Comparison of ENCODE assay signal across 1 cellular context in the genomic region with DNA sequence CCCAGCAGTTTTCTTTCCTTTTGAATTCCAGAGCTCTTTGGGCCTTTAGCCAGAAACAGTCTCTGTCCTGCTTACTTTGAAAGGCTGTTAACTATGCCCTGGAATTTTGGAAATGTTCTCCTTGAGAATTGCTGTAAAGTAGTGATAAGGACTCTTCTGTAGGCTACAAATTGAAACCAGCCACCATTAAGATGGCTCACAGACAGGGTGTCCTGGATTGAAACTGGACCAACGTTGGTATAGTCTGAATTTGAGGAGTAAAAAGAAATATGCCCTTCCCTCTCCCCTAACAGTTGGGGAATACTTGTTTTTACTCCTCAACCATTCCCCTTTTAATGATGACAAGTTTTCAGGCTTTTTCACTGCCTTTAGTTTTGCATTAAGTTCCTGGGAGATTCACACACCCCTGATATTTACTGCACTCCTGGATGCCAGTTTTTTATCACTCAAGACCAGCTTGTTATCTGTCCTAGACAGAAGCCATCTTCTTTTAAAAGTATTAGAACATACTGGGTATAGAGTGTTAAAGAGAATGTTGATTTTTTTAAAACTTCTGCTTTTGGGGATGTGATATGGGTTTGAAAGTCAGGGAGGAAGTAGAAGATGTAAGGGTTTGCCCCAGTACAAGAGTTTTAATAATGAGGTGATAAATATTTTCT.
TF ChIP-seq lines count a peak whose summit lies in the region.

No MANE protein-coding gene starts in this region.

TF ChIP-seq in K562, 482 proteins besides CTCF, POLR2A, EP300 and RAD21 (continued from another document):
- TF ChIP-seq, protein P1, sequence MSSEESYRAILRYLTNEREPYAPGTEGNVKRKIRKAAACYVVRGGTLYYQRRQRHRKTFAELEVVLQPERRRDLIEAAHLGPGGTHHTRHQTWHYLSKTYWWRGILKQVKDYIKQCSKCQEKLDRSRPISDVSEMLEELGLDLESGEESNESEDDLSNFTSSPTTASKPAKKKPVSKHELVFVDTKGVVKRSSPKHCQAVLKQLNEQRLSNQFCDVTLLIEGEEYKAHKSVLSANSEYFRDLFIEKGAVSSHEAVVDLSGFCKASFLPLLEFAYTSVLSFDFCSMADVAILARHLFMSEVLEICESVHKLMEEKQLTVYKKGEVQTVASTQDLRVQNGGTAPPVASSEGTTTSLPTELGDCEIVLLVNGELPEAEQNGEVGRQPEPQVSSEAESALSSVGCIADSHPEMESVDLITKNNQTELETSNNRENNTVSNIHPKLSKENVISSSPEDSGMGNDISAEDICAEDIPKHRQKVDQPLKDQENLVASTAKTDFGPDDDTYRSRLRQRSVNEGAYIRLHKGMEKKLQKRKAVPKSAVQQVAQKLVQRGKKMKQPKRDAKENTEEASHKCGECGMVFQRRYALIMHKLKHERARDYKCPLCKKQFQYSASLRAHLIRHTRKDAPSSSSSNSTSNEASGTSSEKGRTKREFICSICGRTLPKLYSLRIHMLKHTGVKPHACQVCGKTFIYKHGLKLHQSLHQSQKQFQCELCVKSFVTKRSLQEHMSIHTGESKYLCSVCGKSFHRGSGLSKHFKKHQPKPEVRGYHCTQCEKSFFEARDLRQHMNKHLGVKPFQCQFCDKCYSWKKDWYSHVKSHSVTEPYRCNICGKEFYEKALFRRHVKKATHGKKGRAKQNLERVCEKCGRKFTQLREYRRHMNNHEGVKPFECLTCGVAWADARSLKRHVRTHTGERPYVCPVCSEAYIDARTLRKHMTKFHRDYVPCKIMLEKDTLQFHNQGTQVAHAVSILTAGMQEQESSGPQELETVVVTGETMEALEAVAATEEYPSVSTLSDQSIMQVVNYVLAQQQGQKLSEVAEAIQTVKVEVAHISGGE (CRISPR knock-in tag; IDR thresholded peaks at IDR 0.05), result peak in 1 of 3 experiments; percentile 60; a peak in 1 of 6 replicates
- TF ChIP-seq SAP30 (IDR thresholded peaks at IDR 0.05; ENCODE audit: borderline replicate concordance, insufficient read depth, low read depth, low read length, poor library complexity, severe bottlenecking) (no peak), FOXK2 (conservative IDR thresholded peaks at IDR 0.05 in 1 of 2, IDR thresholded peaks at IDR 0.05 in 1 of 2; ENCODE audit: low read depth in 2 of 2) (peak; percentile 26 to 87; a peak in 3 of 4 replicates), JUND (IDR thresholded peaks at IDR 0.05; ENCODE audit: borderline replicate concordance, low read depth, low read length) (peak; percentile 43; the same call in 1 of the 2 replicates), JUND (tag; IDR thresholded peaks at IDR 0.05; ENCODE audit: borderline replicate concordance, low read depth, low read length) (peak; percentile 57; the same call in 1 of the 3 replicates), ZNF644 (tag; IDR thresholded peaks at IDR 0.05; ENCODE audit: low read depth) (peak; percentile 46; the same call in 1 of the 2 replicates), ZC3H4 (CRISPR knock-in tag; IDR thresholded peaks at IDR 0.05; ENCODE audit: borderline replicate concordance) (no peak), NBN (IDR thresholded peaks at IDR 0.05; ENCODE audit: low read depth) (peak; percentile 28; the same call in 1 of the 2 replicates), ATF1 (CRISPR knock-in tag; IDR thresholded peaks at IDR 0.05) (no peak), ATF1 (tag; IDR thresholded peaks at IDR 0.05) (0 out of 2 replicates have a peak, but pooled peaks have one; percentile 2), MCM3 (IDR thresholded peaks at IDR 0.05) (no peak), GATAD2A (IDR thresholded peaks at IDR 0.05) (peak; percentile 68), TGIF2 (CRISPR knock-in tag; IDR thresholded peaks at IDR 0.05) (no peak), HNRNPH1 (optimal IDR thresholded peaks at IDR 0.05; ENCODE audit: low read depth, low read length) (no peak), MEF2A (IDR thresholded peaks at IDR 0.05; ENCODE audit: control insufficient read depth, low read depth, low read length) (peak; percentile 13; the same call in 1 of the 2 replicates), DACH1 (IDR thresholded peaks at IDR 0.05; ENCODE audit: partially characterized antibody) (peak; percentile 11), KLF16 (IDR thresholded peaks at IDR 0.05) (peak; percentile 83), KDM5B (IDR thresholded peaks at IDR 0.05; ENCODE audit: insufficient replicate concordance, low read depth, low read length) (no peak)
- TF ChIP-seq, protein P2, sequence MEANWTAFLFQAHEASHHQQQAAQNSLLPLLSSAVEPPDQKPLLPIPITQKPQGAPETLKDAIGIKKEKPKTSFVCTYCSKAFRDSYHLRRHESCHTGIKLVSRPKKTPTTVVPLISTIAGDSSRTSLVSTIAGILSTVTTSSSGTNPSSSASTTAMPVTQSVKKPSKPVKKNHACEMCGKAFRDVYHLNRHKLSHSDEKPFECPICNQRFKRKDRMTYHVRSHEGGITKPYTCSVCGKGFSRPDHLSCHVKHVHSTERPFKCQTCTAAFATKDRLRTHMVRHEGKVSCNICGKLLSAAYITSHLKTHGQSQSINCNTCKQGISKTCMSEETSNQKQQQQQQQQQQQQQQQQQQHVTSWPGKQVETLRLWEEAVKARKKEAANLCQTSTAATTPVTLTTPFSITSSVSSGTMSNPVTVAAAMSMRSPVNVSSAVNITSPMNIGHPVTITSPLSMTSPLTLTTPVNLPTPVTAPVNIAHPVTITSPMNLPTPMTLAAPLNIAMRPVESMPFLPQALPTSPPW (CRISPR knock-in tag; IDR thresholded peaks at IDR 0.05), result peak; percentile 51
- TF ChIP-seq, protein P3, sequence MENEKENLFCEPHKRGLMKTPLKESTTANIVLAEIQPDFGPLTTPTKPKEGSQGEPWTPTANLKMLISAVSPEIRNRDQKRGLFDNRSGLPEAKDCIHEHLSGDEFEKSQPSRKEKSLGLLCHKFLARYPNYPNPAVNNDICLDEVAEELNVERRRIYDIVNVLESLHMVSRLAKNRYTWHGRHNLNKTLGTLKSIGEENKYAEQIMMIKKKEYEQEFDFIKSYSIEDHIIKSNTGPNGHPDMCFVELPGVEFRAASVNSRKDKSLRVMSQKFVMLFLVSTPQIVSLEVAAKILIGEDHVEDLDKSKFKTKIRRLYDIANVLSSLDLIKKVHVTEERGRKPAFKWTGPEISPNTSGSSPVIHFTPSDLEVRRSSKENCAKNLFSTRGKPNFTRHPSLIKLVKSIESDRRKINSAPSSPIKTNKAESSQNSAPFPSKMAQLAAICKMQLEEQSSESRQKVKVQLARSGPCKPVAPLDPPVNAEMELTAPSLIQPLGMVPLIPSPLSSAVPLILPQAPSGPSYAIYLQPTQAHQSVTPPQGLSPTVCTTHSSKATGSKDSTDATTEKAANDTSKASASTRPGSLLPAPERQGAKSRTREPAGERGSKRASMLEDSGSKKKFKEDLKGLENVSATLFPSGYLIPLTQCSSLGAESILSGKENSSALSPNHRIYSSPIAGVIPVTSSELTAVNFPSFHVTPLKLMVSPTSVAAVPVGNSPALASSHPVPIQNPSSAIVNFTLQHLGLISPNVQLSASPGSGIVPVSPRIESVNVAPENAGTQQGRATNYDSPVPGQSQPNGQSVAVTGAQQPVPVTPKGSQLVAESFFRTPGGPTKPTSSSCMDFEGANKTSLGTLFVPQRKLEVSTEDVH (IDR thresholded peaks at IDR 0.05; ENCODE audit: low read depth, partially characterized antibody), result peak; percentile 29
- TF ChIP-seq, protein P4, sequence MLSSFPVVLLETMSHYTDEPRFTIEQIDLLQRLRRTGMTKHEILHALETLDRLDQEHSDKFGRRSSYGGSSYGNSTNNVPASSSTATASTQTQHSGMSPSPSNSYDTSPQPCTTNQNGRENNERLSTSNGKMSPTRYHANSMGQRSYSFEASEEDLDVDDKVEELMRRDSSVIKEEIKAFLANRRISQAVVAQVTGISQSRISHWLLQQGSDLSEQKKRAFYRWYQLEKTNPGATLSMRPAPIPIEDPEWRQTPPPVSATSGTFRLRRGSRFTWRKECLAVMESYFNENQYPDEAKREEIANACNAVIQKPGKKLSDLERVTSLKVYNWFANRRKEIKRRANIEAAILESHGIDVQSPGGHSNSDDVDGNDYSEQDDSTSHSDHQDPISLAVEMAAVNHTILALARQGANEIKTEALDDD (IDR thresholded peaks at IDR 0.05), result peak; percentile 19; the same call in 1 of the 2 replicates
- TF ChIP-seq, protein P5, sequence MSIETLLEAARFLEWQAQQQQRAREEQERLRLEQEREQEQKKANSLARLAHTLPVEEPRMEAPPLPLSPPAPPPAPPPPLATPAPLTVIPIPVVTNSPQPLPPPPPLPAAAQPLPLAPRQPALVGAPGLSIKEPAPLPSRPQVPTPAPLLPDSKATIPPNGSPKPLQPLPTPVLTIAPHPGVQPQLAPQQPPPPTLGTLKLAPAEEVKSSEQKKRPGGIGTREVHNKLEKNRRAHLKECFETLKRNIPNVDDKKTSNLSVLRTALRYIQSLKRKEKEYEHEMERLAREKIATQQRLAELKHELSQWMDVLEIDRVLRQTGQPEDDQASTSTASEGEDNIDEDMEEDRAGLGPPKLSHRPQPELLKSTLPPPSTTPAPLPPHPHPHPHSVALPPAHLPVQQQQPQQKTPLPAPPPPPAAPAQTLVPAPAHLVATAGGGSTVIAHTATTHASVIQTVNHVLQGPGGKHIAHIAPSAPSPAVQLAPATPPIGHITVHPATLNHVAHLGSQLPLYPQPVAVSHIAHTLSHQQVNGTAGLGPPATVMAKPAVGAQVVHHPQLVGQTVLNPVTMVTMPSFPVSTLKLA (conservative IDR thresholded peaks at IDR 0.05), result 0 out of 4 replicates have a peak, but pooled peaks of 1 of the 2 experiments have one; percentile 26
